In genomic region chr1:55061000-55061705, GRCh38 we compare ENCODE assay signal across 19 cellular contexts. TPM values are rescaled to one million over a fixed set of nuclear protein-coding genes. Genes with fewer than 3 reads are reported as not detected.
"Had no signal": no experiment of that assay in that cellular context is flagged by ENCODE, and none has a peak within 500 bp of the region (broad histone marks: within the 10 kb centered on the region; RNA-seq: fewer than 3 reads in every experiment).

No MANE protein-coding gene starts in this region.

- H3K4me1 Mint-ChIP-seq: activated B cell treated with CpG ODN at 0.5 μM for 24 hours, neural crest cell had no signal

- DNase-seq: activated B cell treated with CpG ODN at 0.5 μM for 24 hours; activated naive CD4-positive, alpha-beta T cell treated with Interleukin-2 at 50 U/mL for 16 hours; activated T-cell treated with anti-CD3 and anti-CD28 coated beads, Interleukin-2, amount 50 U/mL, for 4 hours; amniotic stem cell; cerebellar nuclear complex; foreskin keratinocyte; lower lobe of right lung; naive thymus-derived CD4-positive, alpha-beta T cell; psoas muscle; stimulated activated naive CD4-positive, alpha-beta T cell treated with Interleukin-2 at 50 U/mL for 16 hours; substantia nigra had no signal

- H3K9me3 Mint-ChIP-seq: activated B cell treated with CpG ODN at 0.5 μM for 24 hours; activated CD8-positive, alpha-beta T cell treated with anti-CD3 and anti-CD28 coated beads for 36 hours; activated naive CD8-positive, alpha-beta T cell treated with anti-CD3 and anti-CD28 coated beads for 36 hours; activated T-cell treated with anti-CD3 and anti-CD28 coated beads, Interleukin-2, amount 50 U/mL, for 4 hours; activated T-helper 2 cell treated with anti-CD3 and anti-CD28 coated beads, Interferon-gamma antibody, Interleukin-2, Interleukin-4, amounts not matched to agents 10 μg/mL and 5 μg/mL and 100 μg/mL, durations not matched to agents 14 hours and 24 hours and 36 hours; naive thymus-derived CD4-positive, alpha-beta T cell; neural crest cell; T-helper 1 cell treated with Interleukin-12 subunit alpha and Interleukin-12 subunit beta and Interleukin-4 antibody, amounts not matched to agents 30 μg/mL and 1 μg/mL, for 36 hours had no signal

- H3K27me3 ChIP-seq: foreskin keratinocyte, ovary, right atrium auricular region, thyroid gland had no signal

- H3K27ac Mint-ChIP-seq: activated B cell treated with CpG ODN at 0.5 μM for 24 hours; activated naive CD8-positive, alpha-beta T cell treated with anti-CD3 and anti-CD28 coated beads for 36 hours; activated T-helper 2 cell treated with anti-CD3 and anti-CD28 coated beads, Interferon-gamma antibody, Interleukin-2, Interleukin-4, amounts not matched to agents 10 μg/mL and 5 μg/mL and 100 μg/mL, durations not matched to agents 14 hours and 24 hours and 36 hours; naive thymus-derived CD4-positive, alpha-beta T cell; T-helper 1 cell treated with Interleukin-12 subunit alpha and Interleukin-12 subunit beta and Interleukin-4 antibody, amounts not matched to agents 30 μg/mL and 1 μg/mL, for 36 hours had no signal

- H3K4me3 ChIP-seq: lower lobe of right lung, ovary, psoas muscle, right atrium auricular region, thyroid gland had no signal

- H3K27ac ChIP-seq: foreskin keratinocyte, lower lobe of right lung, ovary, psoas muscle, right atrium auricular region, thyroid gland had no signal

- H3K36me3 ChIP-seq: ovary, right atrium auricular region, thyroid gland had no signal

- H3K4me3 Mint-ChIP-seq: activated B cell treated with CpG ODN at 0.5 μM for 24 hours; activated CD8-positive, alpha-beta T cell treated with anti-CD3 and anti-CD28 coated beads for 36 hours; activated naive CD8-positive, alpha-beta T cell treated with anti-CD3 and anti-CD28 coated beads for 36 hours; activated T-cell treated with anti-CD3 and anti-CD28 coated beads, Interleukin-2, amount 50 U/mL, for 4 hours; naive thymus-derived CD4-positive, alpha-beta T cell; neural crest cell; T-helper 1 cell treated with Interleukin-12 subunit alpha and Interleukin-12 subunit beta and Interleukin-4 antibody, amounts not matched to agents 30 μg/mL and 1 μg/mL, for 36 hours had no signal

- H3K9me3 ChIP-seq: lower lobe of right lung, ovary, psoas muscle, right atrium auricular region, thyroid gland had no signal

- H3K27me3 Mint-ChIP-seq: activated B cell treated with CpG ODN at 0.5 μM for 24 hours; activated CD8-positive, alpha-beta T cell treated with anti-CD3 and anti-CD28 coated beads for 36 hours; activated naive CD8-positive, alpha-beta T cell treated with anti-CD3 and anti-CD28 coated beads for 36 hours; naive thymus-derived CD4-positive, alpha-beta T cell had no signal

RNA-seq across cellular contexts. Expression of gene PCSK9, which starts 21.8 kb away (rescaled TPM):
- total RNA-seq: activated B cell treated with CpG ODN at 0.5 μM for 24 hours; activated CD8-positive, alpha-beta T cell treated with anti-CD3 and anti-CD28 coated beads for 36 hours; activated naive CD8-positive, alpha-beta T cell treated with anti-CD3 and anti-CD28 coated beads for 36 hours; naive thymus-derived CD4-positive, alpha-beta T cell; psoas muscle; thyroid gland had no signal
- polyA plus RNA-seq: naive thymus-derived CD4-positive, alpha-beta T cell had no signal
